Comparison of ENCODE assay signal across 8 cellular contexts in genomic region chr12:27711957-27712356, GRCh38. TPM values are rescaled to one million over a fixed set of nuclear protein-coding genes. Genes with fewer than 3 reads are reported as not detected.
DNase-seq lines count a peak whose midpoint lies in the region; ATAC-seq and TF ChIP-seq lines count a peak whose summit lies in the region.

No MANE protein-coding gene starts in this region.

- H3K36me3 Mint-ChIP-seq in activated T-helper 1 cell treated with anti-CD3 and anti-CD28 coated beads, Interleukin-12 subunit alpha, Interleukin-12 subunit beta, Interleukin-2, Interleukin-4 antibody, amounts not matched to agents 30 ng/mL and 10 ng/mL and 1 ng/mL, durations not matched to agents 14 hours and 24 hours and 36 hours (ENCODE audit: low read depth) = peaks cover 20% of the 10 kb centered on the region

- H3K27ac ChIP-seq in A673 (ENCODE audit: low read depth, low read length, poor library complexity, severe bottlenecking) = no peak overlapping the region
- H3K27ac ChIP-seq in HCT116 (ENCODE audit: low read depth, low read length) = peak overlapping the region; percentile 93; the same call in 1 of the 2 replicates
- H3K27ac ChIP-seq in liver (ENCODE audit: low read depth in 1 of 2, low read length in 2 of 2) = no peak overlapping the region

- H3K9me2 ChIP-seq in HCT116 (ENCODE audit: insufficient read depth) = no peaks in the 10 kb centered on the region

- H3K79me2 ChIP-seq in HCT116 (ENCODE audit: insufficient read depth, low read length) = peaks cover 61% of the 10 kb centered on the region

- intact Hi-C loops in A673 (cut with micrococcal nuclease; ENCODE audit: unreplicated experiment) (no loop called here), HCT116 (cut with micrococcal nuclease) (no loop called here), posterior vena cava (cut with DNase I) (no loop called here)
- intact Hi-C loops in activated T-helper 1 cell treated with anti-CD3 and anti-CD28 coated beads, Interleukin-12 subunit alpha, Interleukin-12 subunit beta, Interleukin-2, Interleukin-4 antibody, amounts not matched to agents 30 ng/mL and 10 ng/mL and 1 ng/mL, durations not matched to agents 14 hours and 24 hours and 36 hours (cut with micrococcal nuclease) = loop anchor here (2.0 to 10.0 kb wide), 6 partner anchors 69 to 1669 kb away; partner anchors contain the start of genes BMAL2, CCDC91, ERGIC2 and ITPR2

- peaks cover 12% of the 10 kb centered on the region for H3K36me3 ChIP-seq in A673 (ENCODE audit: insufficient read depth, low read length, poor library complexity, severe bottlenecking)
- H3K36me3 ChIP-seq in HCT116 (ENCODE audit: control insufficient read depth in 1 of 2, insufficient read depth in 2 of 2, low read length in 2 of 2) = peaks cover 3% of the 10 kb centered on the region in 2 experiments; a peak in 3 of 4 replicates
- H3K36me3 ChIP-seq in liver (ENCODE audit: control insufficient read depth in 4 of 4, insufficient read depth in 3 of 4, low read depth in 1 of 4, low read length in 3 of 4) = peaks cover 2 to 7% (median 4%) of the 10 kb centered on the region in 4 donors

- TF ChIP-seq RAD21 in HCT116 (IDR thresholded peaks at IDR 0.05; ENCODE audit: low read depth) (no peak), liver (IDR thresholded peaks at IDR 0.05) (no peak)

- POLR2A ChIA-PET in A673 (lab: Charles Lee; ENCODE audit: low non-redundant PET) (no interaction called here), HCT116 (lab: Charles Lee) (no interaction called here)

- H3K27me3 ChIP-seq in A673 (replicated peaks; ENCODE audit: insufficient read depth, low read depth, low read length, poor library complexity) (no peaks in the 10 kb centered on the region), HCT116 (ENCODE audit: insufficient read depth, low read length) (no peaks in the 10 kb centered on the region), liver (ENCODE audit: control insufficient read depth in 4 of 4, insufficient read depth in 4 of 4, low read length in 3 of 4) (no peaks in the 10 kb centered on the region)

- H3K27ac Mint-ChIP-seq in activated T-helper 1 cell treated with anti-CD3 and anti-CD28 coated beads, Interleukin-12 subunit alpha, Interleukin-12 subunit beta, Interleukin-2, Interleukin-4 antibody, amounts not matched to agents 30 ng/mL and 10 ng/mL and 1 ng/mL, durations not matched to agents 14 hours and 24 hours and 36 hours = no peak overlapping the region

- WGBS in liver = 82% methylated on average over 3 of the region's 3 CpGs

- DNase-seq in A673 (ENCODE audit: low spot score) (no peak), HCT116 (ENCODE audit: low read depth, low spot score) (no peak), posterior vena cava (ENCODE audit: low spot score) (no peak)
- no peak for DNase-seq in activated T-helper 1 cell treated with anti-CD3 and anti-CD28 coated beads, Interleukin-12 subunit alpha, Interleukin-12 subunit beta, Interleukin-2, Interleukin-4 antibody, amounts not matched to agents 30 ng/mL and 10 ng/mL and 1 ng/mL, durations not matched to agents 14 hours and 24 hours and 36 hours (ENCODE audit: low spot score)
- no peak for DNase-seq in activated CD8-positive, alpha-beta memory T cell treated with anti-CD3 and anti-CD28 coated beads, Interleukin-2, amount 50 U/mL, for 48 hours

- H3K4me3 Mint-ChIP-seq in activated T-helper 1 cell treated with anti-CD3 and anti-CD28 coated beads, Interleukin-12 subunit alpha, Interleukin-12 subunit beta, Interleukin-2, Interleukin-4 antibody, amounts not matched to agents 30 ng/mL and 10 ng/mL and 1 ng/mL, durations not matched to agents 14 hours and 24 hours and 36 hours = peak overlapping the region; percentile 97

- H3K27me3 Mint-ChIP-seq in activated T-helper 1 cell treated with anti-CD3 and anti-CD28 coated beads, Interleukin-12 subunit alpha, Interleukin-12 subunit beta, Interleukin-2, Interleukin-4 antibody, amounts not matched to agents 30 ng/mL and 10 ng/mL and 1 ng/mL, durations not matched to agents 14 hours and 24 hours and 36 hours (ENCODE audit: insufficient read depth) = peaks cover 10% of the 10 kb centered on the region

- H3K4me3 ChIP-seq in A673 (ENCODE audit: low read depth, low read length, poor library complexity, severe bottlenecking) (peak overlapping the region; percentile 78), HCT116 (replicated peaks in 1 of 2; ENCODE audit: low read depth in 1 of 2, low read length in 2 of 2) (peak overlapping the region; percentile 100), liver (ENCODE audit: low read depth in 1 of 3, low read length in 3 of 3) (peak overlapping the region in 2 of 3 donors; percentile 78 to 90)

- H3K4me1 ChIP-seq in A673 (ENCODE audit: insufficient read depth, low read length, poor library complexity, severe bottlenecking) (peaks cover 6% of the 10 kb centered on the region), HCT116 (ENCODE audit: control insufficient read depth in 1 of 2, insufficient read depth in 2 of 2, low read length in 2 of 2) (peaks cover 5 to 27% of the 10 kb centered on the region in 2 experiments), liver (ENCODE audit: control insufficient read depth in 4 of 4, insufficient read depth in 4 of 4, low read length in 3 of 4) (peaks cover 2 to 16% (median 9%) of the 10 kb centered on the region in 4 donors)

- peaks cover 26% of the 10 kb centered on the region for H3K4me1 Mint-ChIP-seq in activated T-helper 1 cell treated with anti-CD3 and anti-CD28 coated beads, Interleukin-12 subunit alpha, Interleukin-12 subunit beta, Interleukin-2, Interleukin-4 antibody, amounts not matched to agents 30 ng/mL and 10 ng/mL and 1 ng/mL, durations not matched to agents 14 hours and 24 hours and 36 hours (ENCODE audit: low read depth)

- no TSS peak for BruUV-seq in A673 (replicated peaks; lab: Mats Ljungman, UMichigan)
- no TSS peak for BruUV-seq in HCT116 (replicated peaks; lab: Mats Ljungman, UMichigan)

- ATAC-seq in HCT116 = no peak
- ATAC-seq in GM19455 (IDR thresholded peaks at IDR 0.05; ENCODE audit: unreplicated experiment) = no peak
- ATAC-seq in GM21515 (IDR thresholded peaks at IDR 0.05; ENCODE audit: unreplicated experiment) = no peak

- TF ChIP-seq POLR2A in HCT116 (IDR thresholded peaks at IDR 0.05; ENCODE audit: borderline replicate concordance, extremely low read depth, insufficient read depth, insufficient read length) = no peak

- TF ChIP-seq CTCF in A673 (conservative IDR thresholded peaks at IDR 0.05; ENCODE audit: low read depth, low read length) = no peak
- TF ChIP-seq CTCF in HCT116 (IDR thresholded peaks at IDR 0.05 in 2 of 3, conservative IDR thresholded peaks at IDR 0.05 in 1 of 3; ENCODE audit: borderline replicate concordance in 1 of 3, insufficient read depth in 1 of 3, low read depth in 2 of 3, low read length in 2 of 3) = no peak
- TF ChIP-seq CTCF in liver (IDR thresholded peaks at IDR 0.05; ENCODE audit: low read depth, low read length, missing input control) = no peak

- H3K9ac ChIP-seq in HCT116 (ENCODE audit: low read length) (peak overlapping the region; percentile 99), liver (ENCODE audit: low read depth in 1 of 2, low read length in 2 of 2) (peak overlapping the region in 1 of 2 donors; percentile 98)

- H2AFZ ChIP-seq in HCT116 (ENCODE audit: low read depth, low read length, poor library complexity, severe bottlenecking) = no peak overlapping the region

- CTCF ChIA-PET in A673 (lab: Charles Lee) (no interaction called here), HCT116 (lab: Charles Lee) (no interaction called here)

- H3K9me3 ChIP-seq in A673 (ENCODE audit: low read depth, low read length, poor library complexity, severe bottlenecking) (no peaks in the 10 kb centered on the region), HCT116 (ENCODE audit: control insufficient read depth in 1 of 2, insufficient read depth in 1 of 2, low read depth in 1 of 2, low read length in 2 of 2) (no peaks in the 10 kb centered on the region), liver (ENCODE audit: control insufficient read depth in 4 of 4, low read length in 3 of 4) (no peaks in the 10 kb centered on the region)

- RAD21 ChIA-PET in HCT116 (lab: Charles Lee; ENCODE audit: low non-redundant PET in 1 of 2, low total read pairs in 2 of 2, uncharacterized antibody in 2 of 2, unreplicated experiment in 2 of 2) = no interaction called here

- peak overlapping the region; percentile 83 for H3K4me2 ChIP-seq in HCT116 (ENCODE audit: low read length)

- no peaks in the 10 kb centered on the region for H3K9me3 Mint-ChIP-seq in activated T-helper 1 cell treated with anti-CD3 and anti-CD28 coated beads, Interleukin-12 subunit alpha, Interleukin-12 subunit beta, Interleukin-2, Interleukin-4 antibody, amounts not matched to agents 30 ng/mL and 10 ng/mL and 1 ng/mL, durations not matched to agents 14 hours and 24 hours and 36 hours

- H4K20me1 ChIP-seq in HCT116 (ENCODE audit: insufficient read depth) = no peaks in the 10 kb centered on the region

TF ChIP-seq in HCT116, 20 proteins besides CTCF, POLR2A, EP300 and RAD21 (continues in another document):
- TF ChIP-seq EZH2 (IDR thresholded peaks at IDR 0.05) (no peak), TCF7L2 (IDR thresholded peaks at IDR 0.05; ENCODE audit: borderline replicate concordance, extremely low read depth, insufficient read depth, insufficient read length) (no peak), POLR2AphosphoS5 (IDR thresholded peaks at IDR 0.05; ENCODE audit: low read depth, low read length) (no peak)

TF ChIP-seq in liver, 16 proteins besides CTCF, POLR2A, EP300 and RAD21 (continues in another document):
- TF ChIP-seq MAX (IDR thresholded peaks at IDR 0.05) = no peak

RNA-seq across cellular contexts. Expression of gene MRPS35, which starts 1.3 kb away (rescaled TPM):
- total RNA-seq in A673 (2021) (62.9 and 65.9 TPM in 2 replicates), HCT116 (2021; ENCODE audit: unreplicated experiment) (55.4 TPM), liver (10 to 100 TPM; 27.4 to 64.3 TPM), posterior vena cava (10 to 100 TPM; 29.7 TPM)
- 23.6 and 32.0 TPM in 2 replicates for polyA plus RNA-seq in HCT116 (2012)
- total RNA-seq in activated T-helper 1 cell treated with anti-CD3 and anti-CD28 coated beads, Interleukin-12 subunit alpha, Interleukin-12 subunit beta, Interleukin-2, Interleukin-4 antibody, amounts not matched to agents 30 ng/mL and 10 ng/mL and 1 ng/mL, durations not matched to agents 14 hours and 24 hours and 36 hours = 59.8 and 72.2 TPM in 2 replicates
- polyA plus RNA-seq in liver = 10 to 100 TPM; 46.9 to 51.9 TPM

RNA-seq across cellular contexts. Expression of gene REP15, which starts 15.7 kb away (rescaled TPM):
- total RNA-seq in A673 (2021) = 1.1 and 1.5 TPM in 2 replicates
- total RNA-seq in HCT116 (2021; ENCODE audit: unreplicated experiment) = 0.86 TPM
- 0.14 and 0.36 TPM in 2 replicates for polyA plus RNA-seq in HCT116 (2012)
- 1.4 and 1.6 TPM in 2 replicates for total RNA-seq in activated T-helper 1 cell treated with anti-CD3 and anti-CD28 coated beads, Interleukin-12 subunit alpha, Interleukin-12 subunit beta, Interleukin-2, Interleukin-4 antibody, amounts not matched to agents 30 ng/mL and 10 ng/mL and 1 ng/mL, durations not matched to agents 14 hours and 24 hours and 36 hours
- 1 to 10 TPM; 1.1 to 2.1 TPM for total RNA-seq in liver
- polyA plus RNA-seq in liver = under 1 TPM; 0.58 to 0.94 TPM
- total RNA-seq in posterior vena cava = 1 to 10 TPM; 1.5 to 2.7 TPM
